In the genomic region with DNA sequence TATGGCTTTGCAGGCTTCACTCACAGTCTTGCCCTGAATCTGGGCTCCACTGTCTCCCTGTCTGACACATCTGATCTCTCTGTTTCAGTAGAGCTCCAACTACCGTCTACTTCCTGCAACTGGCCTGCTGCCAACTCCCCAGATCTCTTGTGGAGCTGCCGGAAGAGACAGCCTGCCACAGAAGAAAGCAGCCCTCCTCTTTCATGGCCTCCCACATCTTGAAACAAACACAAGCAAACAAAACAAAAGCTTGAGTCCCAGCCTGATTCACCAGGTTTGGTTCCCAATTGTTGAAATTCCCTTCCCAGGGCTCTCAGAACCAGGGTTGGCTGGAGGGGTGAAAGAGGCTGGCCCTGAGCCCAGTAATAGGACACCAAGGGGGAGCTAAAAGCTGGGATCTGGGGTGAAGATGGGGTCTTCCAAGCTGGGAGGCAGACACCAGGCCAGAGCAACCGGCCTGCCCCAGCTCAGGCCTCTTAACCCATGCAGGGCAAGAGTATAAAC, we compare ENCODE assay signal across 8 cellular contexts. TPM values are rescaled to one million over a fixed set of nuclear protein-coding genes. Genes with fewer than 3 reads are reported as not detected.
DNase-seq lines count a peak whose midpoint lies in the region; ATAC-seq, FAIRE-seq and TF ChIP-seq lines count a peak whose summit lies in the region.

No MANE protein-coding gene starts in this region.

- no peak overlapping the region for H3K4me3 ChIP-seq in HAP-1

- peaks cover 9% of the 10 kb centered on the region; the same call in 1 of the 2 replicates for H3K27me3 ChIP-seq in HAP-1 (ENCODE audit: low read depth)

- no peak for FAIRE-seq in GM12892 (lab: Jason Lieb, UNC)

- in situ Hi-C loops in HAP-1 (cut with MboI; ENCODE audit: low sequenced_read_pairs) = no loop called here

- H3K36me3 ChIP-seq in HAP-1 (replicated peaks) = no peaks in the 10 kb centered on the region

- TF ChIP-seq POLR2A in GM12892 (IDR thresholded peaks at IDR 0.05; ENCODE audit: low read depth, low read length) = no peak

- DNase-seq in HAP-1 (ENCODE audit: low spot score in 2 of 2) (peak; percentile 39 to 80), NCI-H526 treated with DMSO at 0.1 percent for 48 hours (lab: John Stamatoyannopoulos, UW) (peak; percentile 12), middle frontal gyrus (ENCODE audit: extremely low spot score, low spot score) (peak; percentile 46), GM12892 (ENCODE audit: insufficient read length) (no peak)
- DNase-seq in activated CD8-positive, alpha-beta memory T cell treated with anti-CD3 and anti-CD28 coated beads for 1 hour (ENCODE audit: extremely low read depth in 1 of 2, low read depth in 1 of 2) = peak; percentile 49 to 60
- peak; percentile 68 for DNase-seq in effector CD8-positive, alpha-beta T cell (lab: John Stamatoyannopoulos, UW)
- peak; percentile 50 for DNase-seq in stimulated activated CD8-positive, alpha-beta memory T cell treated with anti-CD3 and anti-CD28 coated beads, Interleukin-15, amount 100 ng/mL, for 1 hour (ENCODE audit: low read depth)

- peaks cover 15% of the 10 kb centered on the region for H3K4me1 ChIP-seq in HAP-1

- no peaks in the 10 kb centered on the region for H3K9me3 ChIP-seq in HAP-1

- no peak for ATAC-seq in HG02840 (IDR thresholded peaks at IDR 0.05; ENCODE audit: low FRiP score, unreplicated experiment)

RNA-seq across cellular contexts. Expression of a gene that starts 55.3 kb away (rescaled TPM):
- polyA plus RNA-seq in GM12892 (2012; ENCODE audit: missing spikeins) = not detected
